ENCODE assay signal across 1 cellular context in the genomic region with DNA sequence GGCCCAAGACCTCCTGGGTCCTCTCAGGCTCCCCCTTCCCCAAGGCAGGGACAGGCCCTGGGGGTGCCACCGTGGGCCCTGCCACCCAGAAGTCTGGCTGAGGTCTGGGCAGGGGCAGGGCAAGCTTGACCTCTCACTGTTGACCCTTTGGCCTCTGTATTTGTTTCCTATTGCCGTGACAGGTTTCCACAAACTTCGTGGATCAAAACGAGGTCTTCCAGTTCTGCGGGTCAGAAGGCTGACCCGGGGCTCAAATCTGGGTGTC.
TF ChIP-seq lines count a peak whose summit lies in the region.

No MANE protein-coding gene starts in this region.

TF ChIP-seq in A549, 52 proteins besides CTCF, POLR2A, EP300 and RAD21:
- TF ChIP-seq ZSCAN20 (CRISPR knock-in tag; IDR thresholded peaks at IDR 0.05) (no peak), CBX8 (IDR thresholded peaks at IDR 0.05) (no peak), RNF2 (IDR thresholded peaks at IDR 0.05; ENCODE audit: borderline replicate concordance, low read depth) (no peak), NR3C1 (IDR thresholded peaks at IDR 0.05) (no peak), TP53 (CRISPR knock-in tag; IDR thresholded peaks at IDR 0.05) (no peak), MAZ (IDR thresholded peaks at IDR 0.05; ENCODE audit: borderline replicate concordance, low read depth, low read length) (no peak), JUN (IDR thresholded peaks at IDR 0.05) (no peak), BHLHE40 (IDR thresholded peaks at IDR 0.05; ENCODE audit: low read depth, low read length) (no peak)
- TF ChIP-seq, protein P1, sequence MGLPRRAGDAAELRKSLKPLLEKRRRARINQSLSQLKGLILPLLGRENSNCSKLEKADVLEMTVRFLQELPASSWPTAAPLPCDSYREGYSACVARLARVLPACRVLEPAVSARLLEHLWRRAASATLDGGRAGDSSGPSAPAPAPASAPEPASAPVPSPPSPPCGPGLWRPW (IDR thresholded peaks at IDR 0.05): no peak
- TF ChIP-seq, protein P2, sequence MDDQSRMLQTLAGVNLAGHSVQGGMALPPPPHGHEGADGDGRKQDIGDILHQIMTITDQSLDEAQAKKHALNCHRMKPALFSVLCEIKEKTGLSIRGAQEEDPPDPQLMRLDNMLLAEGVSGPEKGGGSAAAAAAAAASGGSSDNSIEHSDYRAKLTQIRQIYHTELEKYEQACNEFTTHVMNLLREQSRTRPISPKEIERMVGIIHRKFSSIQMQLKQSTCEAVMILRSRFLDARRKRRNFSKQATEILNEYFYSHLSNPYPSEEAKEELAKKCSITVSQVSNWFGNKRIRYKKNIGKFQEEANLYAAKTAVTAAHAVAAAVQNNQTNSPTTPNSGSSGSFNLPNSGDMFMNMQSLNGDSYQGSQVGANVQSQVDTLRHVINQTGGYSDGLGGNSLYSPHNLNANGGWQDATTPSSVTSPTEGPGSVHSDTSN (IDR thresholded peaks at IDR 0.05): no peak
- TF ChIP-seq, protein P3, sequence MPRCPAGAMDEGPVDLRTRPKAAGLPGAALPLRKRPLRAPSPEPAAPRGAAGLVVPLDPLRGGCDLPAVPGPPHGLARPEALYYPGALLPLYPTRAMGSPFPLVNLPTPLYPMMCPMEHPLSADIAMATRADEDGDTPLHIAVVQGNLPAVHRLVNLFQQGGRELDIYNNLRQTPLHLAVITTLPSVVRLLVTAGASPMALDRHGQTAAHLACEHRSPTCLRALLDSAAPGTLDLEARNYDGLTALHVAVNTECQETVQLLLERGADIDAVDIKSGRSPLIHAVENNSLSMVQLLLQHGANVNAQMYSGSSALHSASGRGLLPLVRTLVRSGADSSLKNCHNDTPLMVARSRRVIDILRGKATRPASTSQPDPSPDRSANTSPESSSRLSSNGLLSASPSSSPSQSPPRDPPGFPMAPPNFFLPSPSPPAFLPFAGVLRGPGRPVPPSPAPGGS (IDR thresholded peaks at IDR 0.05): no peak
- TF ChIP-seq, protein P4, sequence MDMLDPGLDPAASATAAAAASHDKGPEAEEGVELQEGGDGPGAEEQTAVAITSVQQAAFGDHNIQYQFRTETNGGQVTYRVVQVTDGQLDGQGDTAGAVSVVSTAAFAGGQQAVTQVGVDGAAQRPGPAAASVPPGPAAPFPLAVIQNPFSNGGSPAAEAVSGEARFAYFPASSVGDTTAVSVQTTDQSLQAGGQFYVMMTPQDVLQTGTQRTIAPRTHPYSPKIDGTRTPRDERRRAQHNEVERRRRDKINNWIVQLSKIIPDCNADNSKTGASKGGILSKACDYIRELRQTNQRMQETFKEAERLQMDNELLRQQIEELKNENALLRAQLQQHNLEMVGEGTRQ (IDR thresholded peaks at IDR 0.05): no peak
- TF ChIP-seq, protein P5, sequence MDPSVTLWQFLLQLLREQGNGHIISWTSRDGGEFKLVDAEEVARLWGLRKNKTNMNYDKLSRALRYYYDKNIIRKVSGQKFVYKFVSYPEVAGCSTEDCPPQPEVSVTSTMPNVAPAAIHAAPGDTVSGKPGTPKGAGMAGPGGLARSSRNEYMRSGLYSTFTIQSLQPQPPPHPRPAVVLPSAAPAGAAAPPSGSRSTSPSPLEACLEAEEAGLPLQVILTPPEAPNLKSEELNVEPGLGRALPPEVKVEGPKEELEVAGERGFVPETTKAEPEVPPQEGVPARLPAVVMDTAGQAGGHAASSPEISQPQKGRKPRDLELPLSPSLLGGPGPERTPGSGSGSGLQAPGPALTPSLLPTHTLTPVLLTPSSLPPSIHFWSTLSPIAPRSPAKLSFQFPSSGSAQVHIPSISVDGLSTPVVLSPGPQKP (IDR thresholded peaks at IDR 0.05; ENCODE audit: low read depth, low read length): no peak
- TF ChIP-seq, protein P6, sequence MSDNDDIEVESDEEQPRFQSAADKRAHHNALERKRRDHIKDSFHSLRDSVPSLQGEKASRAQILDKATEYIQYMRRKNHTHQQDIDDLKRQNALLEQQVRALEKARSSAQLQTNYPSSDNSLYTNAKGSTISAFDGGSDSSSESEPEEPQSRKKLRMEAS (IDR thresholded peaks at IDR 0.05): no peak
